20 cellular contexts compared by ENCODE assay signal in the genomic region with DNA sequence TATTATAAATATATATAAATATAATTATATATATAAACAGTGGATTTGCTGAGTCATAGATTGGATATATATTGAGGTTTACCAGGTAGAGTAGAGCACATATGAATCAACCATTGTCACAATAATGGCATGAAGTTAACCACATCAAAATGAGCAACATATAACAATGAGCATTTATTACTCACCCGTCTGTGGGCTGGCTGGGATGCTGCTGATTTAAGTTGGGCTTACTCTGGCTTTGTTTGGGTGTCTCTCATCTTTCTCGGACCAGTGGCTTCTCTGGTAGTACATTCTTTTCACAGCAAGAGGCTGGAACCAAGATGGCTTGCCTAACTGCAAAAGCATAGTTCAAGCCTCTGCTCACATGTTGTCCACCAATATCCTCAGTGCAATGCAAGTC.
DNase-seq lines count a peak whose midpoint lies in the region; ATAC-seq and TF ChIP-seq lines count a peak whose summit lies in the region.
"Had no signal": no experiment of that assay in that cellular context is flagged by ENCODE, and none has a peak within 500 bp of the region (broad histone marks: within the 10 kb centered on the region; RNA-seq: fewer than 3 reads in every experiment).

No MANE protein-coding gene starts in this region.

- ATAC-seq in RWPE2 (ENCODE audit: low read depth), result peak; percentile 88
- ATAC-seq: activated T-cell treated with anti-CD3 and anti-CD28 coated beads, Interleukin-2, amount 50 U/mL, for 4 hours; lower lobe of right lung; right cardiac atrium had no signal

- H3K4me3 ChIP-seq in RWPE2 (ENCODE audit: severe bottlenecking), result no peak overlapping the region
- no peak overlapping the region for H3K4me3 ChIP-seq in epithelial cell of proximal tubule (ENCODE audit: low read depth, low read length)
- H3K4me3 ChIP-seq in vagina, result no peak overlapping the region
- H3K4me3 ChIP-seq: esophagus muscularis mucosa, lower lobe of right lung had no signal

- H3K27me3 ChIP-seq in RWPE2 (ENCODE audit: insufficient read depth, poor library complexity, severe bottlenecking), result peaks cover 19% of the 10 kb centered on the region
- H3K27me3 ChIP-seq in vagina, result no peaks in the 10 kb centered on the region
- H3K27me3 ChIP-seq: esophagus muscularis mucosa had no signal

- intact Hi-C loops in vagina (cut with DNase I), result no loop called here

- peaks cover 11% of the 10 kb centered on the region for H3K27me3 Mint-ChIP-seq in activated naive CD8-positive, alpha-beta T cell treated with anti-CD3 and anti-CD28 coated beads for 36 hours

- no peak for TF ChIP-seq POLR2A in vagina (IDR thresholded peaks at IDR 0.05)

- H3K4me1 ChIP-seq in RWPE2 (ENCODE audit: insufficient read depth, poor library complexity, severe bottlenecking) (no peaks in the 10 kb centered on the region), vagina (no peaks in the 10 kb centered on the region)
- H3K4me1 ChIP-seq: esophagus muscularis mucosa, lower lobe of right lung had no signal

- no peaks in the 10 kb centered on the region for H3K4me1 Mint-ChIP-seq in activated naive CD8-positive, alpha-beta T cell treated with anti-CD3 and anti-CD28 coated beads for 36 hours
- H3K4me1 Mint-ChIP-seq: activated B cell treated with CpG ODN at 0.5 μM for 24 hours; activated naive CD4-positive, alpha-beta T cell treated with anti-CD3 and anti-CD28 coated beads, Interleukin-2, amount 50 U/mL, for 24 hours had no signal

- H3K4me3 Mint-ChIP-seq in activated naive CD8-positive, alpha-beta T cell treated with anti-CD3 and anti-CD28 coated beads for 36 hours, result no peak overlapping the region
- H3K4me3 Mint-ChIP-seq: activated B cell treated with CpG ODN at 0.5 μM for 24 hours; activated naive CD4-positive, alpha-beta T cell treated with anti-CD3 and anti-CD28 coated beads, Interleukin-2, amount 50 U/mL, for 24 hours; activated T-cell treated with anti-CD3 and anti-CD28 coated beads, Interleukin-2, amount 50 U/mL, for 4 hours had no signal

- H3K9me3 Mint-ChIP-seq in activated naive CD8-positive, alpha-beta T cell treated with anti-CD3 and anti-CD28 coated beads for 36 hours, result no peaks in the 10 kb centered on the region
- H3K9me3 Mint-ChIP-seq: activated B cell treated with CpG ODN at 0.5 μM for 24 hours; activated naive CD4-positive, alpha-beta T cell treated with anti-CD3 and anti-CD28 coated beads, Interleukin-2, amount 50 U/mL, for 24 hours; activated T-cell treated with anti-CD3 and anti-CD28 coated beads, Interleukin-2, amount 50 U/mL, for 4 hours had no signal

- H3K36me3 ChIP-seq in RWPE2 (ENCODE audit: low read depth) (no peaks in the 10 kb centered on the region), vagina (no peaks in the 10 kb centered on the region)
- H3K36me3 ChIP-seq: esophagus muscularis mucosa, lower lobe of right lung had no signal

- H3K9me3 ChIP-seq in RWPE2 (ENCODE audit: severe bottlenecking), result no peaks in the 10 kb centered on the region
- no peaks in the 10 kb centered on the region for H3K9me3 ChIP-seq in vagina
- H3K9me3 ChIP-seq: esophagus muscularis mucosa, lower lobe of right lung had no signal

- TF ChIP-seq CTCF in RWPE2 (IDR thresholded peaks at IDR 0.05; ENCODE audit: poor library complexity, severe bottlenecking) (no peak), epithelial cell of proximal tubule (conservative IDR thresholded peaks at IDR 0.05; ENCODE audit: low read depth, low read length) (no peak), vagina (IDR thresholded peaks at IDR 0.05) (no peak)

- no peak overlapping the region for H3K27ac Mint-ChIP-seq in activated naive CD8-positive, alpha-beta T cell treated with anti-CD3 and anti-CD28 coated beads for 36 hours
- H3K27ac Mint-ChIP-seq: activated B cell treated with CpG ODN at 0.5 μM for 24 hours; activated naive CD4-positive, alpha-beta T cell treated with anti-CD3 and anti-CD28 coated beads, Interleukin-2, amount 50 U/mL, for 24 hours had no signal

- DNase-seq in HCEC 1CT (peak; percentile 17), RWPE2 (ENCODE audit: low spot score) (no peak), epithelial cell of proximal tubule (ENCODE audit: low read depth) (peak; percentile 23), renal cortical epithelial cell (ENCODE audit: low read depth) (peak; percentile 85), CD1c-positive myeloid dendritic cell (ENCODE audit: extremely low spot score) (no peak), hypothalamus (lab: John Stamatoyannopoulos, UW) (no peak), vagina (ENCODE audit: extremely low spot score in 2 of 2) (no peak)
- DNase-seq in activated naive CD8-positive, alpha-beta T cell treated with anti-CD3 and anti-CD28 coated beads for 36 hours, result no peak
- DNase-seq: activated B cell treated with CpG ODN at 0.5 μM for 24 hours; activated T-cell treated with anti-CD3 and anti-CD28 coated beads, Interleukin-2, amount 50 U/mL, for 4 hours; DMS79 treated with DMSO at 0.1 percent for 48 hours; GOT3; lower lobe of right lung; NCI-H1436; NCI-H2171; NCI-H748 treated with DMSO at 0.1 percent for 48 hours; right cardiac atrium; stimulated activated CD4-positive, alpha-beta T cell treated with anti-CD3 and anti-CD28 coated beads, Interleukin-15, amount 100 ng/mL, for 24 hours had no signal

- H3K27ac ChIP-seq in RWPE2 (ENCODE audit: poor library complexity, severe bottlenecking) (no peak overlapping the region), vagina (no peak overlapping the region)
- H3K27ac ChIP-seq: esophagus muscularis mucosa, lower lobe of right lung had no signal

- no peaks in the 10 kb centered on the region for H3K36me3 Mint-ChIP-seq in activated naive CD8-positive, alpha-beta T cell treated with anti-CD3 and anti-CD28 coated beads for 36 hours
- H3K36me3 Mint-ChIP-seq: activated naive CD4-positive, alpha-beta T cell treated with anti-CD3 and anti-CD28 coated beads, Interleukin-2, amount 50 U/mL, for 24 hours had no signal

Comparison
In these comparisons a context has a peak if more than half of its experiments do, and no peak if none do; other contexts are left out.
1. DNase-seq: peak in HCEC 1CT (single experiment), epithelial cell of proximal tubule (single experiment) and renal cortical epithelial cell (single experiment); none in RWPE2 (single experiment), CD1c-positive myeloid dendritic cell (single experiment), hypothalamus (0 of 51), vagina (0 of 2) and activated naive CD8-positive, alpha-beta T cell treated with anti-CD3 and anti-CD28 coated beads for 36 hours (single experiment).